In genomic region chr12:22569253-22569652, GRCh38 we compare ENCODE assay signal across 28 cellular contexts.
"Had no signal": no experiment of that assay in that cellular context is flagged by ENCODE, and none has a peak within 500 bp of the region (broad histone marks: within the 10 kb centered on the region; RNA-seq: fewer than 3 reads in every experiment).

No MANE protein-coding gene starts in this region.

- H3K36me3 ChIP-seq: ascending aorta, breast epithelium, cardiac muscle cell had no signal

- ATAC-seq: activated naive CD4-positive, alpha-beta T cell treated with anti-CD3 and anti-CD28 coated beads, Interleukin-2, amount 50 U/mL, for 72 hours; activated T-cell treated with anti-CD3 and anti-CD28 coated beads, Interleukin-2, amount 50 U/mL, for 72 hours; esophagus mucosa had no signal

- H3K9me3 ChIP-seq: ascending aorta had no signal

- H3K4me3 ChIP-seq: ascending aorta, breast epithelium, cardiac muscle cell, coronary artery, dorsolateral prefrontal cortex had no signal

- H3K4me1 ChIP-seq: ascending aorta, breast epithelium had no signal

- H3K27me3 ChIP-seq: ascending aorta, breast epithelium, cardiac muscle cell, dorsolateral prefrontal cortex had no signal

- FAIRE-seq: frontal cortex had no signal

- DNase-seq: activated CD4-positive, alpha-beta memory T cell treated with anti-CD3 and anti-CD28 coated beads, Interleukin-2, amount 10 ng/mL, durations not matched to agents 7 days and 5 days; activated CD4-positive, alpha-beta T cell treated with anti-CD3 and anti-CD28 coated beads for 1 hour; activated CD4-positive, alpha-beta T cell treated with anti-CD3 and anti-CD28 coated beads for 4 hours; activated CD4-positive, alpha-beta T cell treated with anti-CD3 and anti-CD28 coated beads, Interleukin-2, amount 10 ng/mL, durations not matched to agents 7 days and 5 days; activated CD4-positive, alpha-beta T cell treated with anti-CD3 and anti-CD28 coated beads, Interleukin-2, amount 50 U/mL, for 4 hours; activated CD8-positive, alpha-beta memory T cell treated with anti-CD3 and anti-CD28 coated beads, Interleukin-2, amount 50 U/mL, for 48 hours; activated gamma-delta T cell; activated naive CD4-positive, alpha-beta T cell; activated naive CD4-positive, alpha-beta T cell treated with anti-CD3 and anti-CD28 coated beads, Interleukin-2, amount 10 ng/mL, durations not matched to agents 7 days and 5 days; activated naive CD8-positive, alpha-beta T cell treated with anti-CD3 and anti-CD28 coated beads, Interleukin-2, amount 10 ng/mL, durations not matched to agents 7 days and 5 days; activated T-cell treated with anti-CD3 and anti-CD28 coated beads for 4 hours; activated T-cell treated with anti-CD3 and anti-CD28 coated beads, Interleukin-2, amount 50 U/mL, for 24 hours; activated T-cell treated with anti-CD3 and anti-CD28 coated beads, Interleukin-2, amount 50 U/mL, for 72 hours; central memory CD4-positive, alpha-beta T cell; cerebellar nuclear complex; dorsolateral prefrontal cortex; effector memory CD4-positive, alpha-beta T cell; endodermal cell; foreskin fibroblast; head of caudate nucleus; T-helper 2 cell had no signal

- H3K27ac ChIP-seq: ascending aorta, breast epithelium, cardiac muscle cell, coronary artery, dorsolateral prefrontal cortex had no signal
